14 cellular contexts compared by ENCODE assay signal in genomic region chr14:33647385-33647786, GRCh38.
DNase-seq lines count a peak whose midpoint lies in the region; ATAC-seq, FAIRE-seq and TF ChIP-seq lines count a peak whose summit lies in the region.
"Had no signal": no experiment of that assay in that cellular context is flagged by ENCODE, and none has a peak within 500 bp of the region (broad histone marks: within the 10 kb centered on the region; RNA-seq: fewer than 3 reads in every experiment).

No MANE protein-coding gene starts in this region.

- no peaks in the 10 kb centered on the region for H3K79me2 ChIP-seq in K562 (ENCODE audit: control insufficient read depth, insufficient read depth, low read length)

- H3K23ac ChIP-seq in IMR-90 (ENCODE audit: low read depth, low read length) = no peak overlapping the region

- H3K4me1 Mint-ChIP-seq in mesothelial cell of epicardium = peaks cover 13% of the 10 kb centered on the region

- no peak overlapping the region for H3K27ac Mint-ChIP-seq in mesothelial cell of epicardium
- H3K27ac Mint-ChIP-seq: activated T-cell treated with anti-CD3 and anti-CD28 coated beads, Interleukin-2, amount 50 U/mL, for 72 hours; CD8-positive, alpha-beta T cell; WTC11 had no signal

- H3K27ac ChIP-seq in IMR-90 (ENCODE audit: insufficient read depth, low read length) (no peak overlapping the region), K562 (ENCODE audit: extremely low read depth, low read depth, low read length) (no peak overlapping the region)

- H2AFZ ChIP-seq in IMR-90 (replicated peaks; ENCODE audit: low read length, poor library complexity) (no peak overlapping the region), K562 (ENCODE audit: low read depth, low read length) (no peak overlapping the region)

- H3K9me1 ChIP-seq in IMR-90 (ENCODE audit: insufficient read depth, low read length) (no peaks in the 10 kb centered on the region), K562 (ENCODE audit: control insufficient read depth, insufficient read depth, low read length) (no peaks in the 10 kb centered on the region)

- H4K8ac ChIP-seq in IMR-90 (ENCODE audit: low read depth in 2 of 2, low read length in 2 of 2) = no peak overlapping the region

- H3K4me3 Mint-ChIP-seq in mesothelial cell of epicardium = no peak overlapping the region
- H3K4me3 Mint-ChIP-seq: activated T-cell treated with anti-CD3 and anti-CD28 coated beads, Interleukin-2, amount 50 U/mL, for 72 hours; CD8-positive, alpha-beta T cell; WTC11 had no signal

- H2AK9ac ChIP-seq in IMR-90 (replicated peaks; ENCODE audit: low read depth, low read length, poor library complexity) = no peak overlapping the region

- TF ChIP-seq RAD21 in IMR-90 (IDR thresholded peaks at IDR 0.05; ENCODE audit: low read length) = no peak
- no peak for TF ChIP-seq RAD21 in K562 (CRISPR knock-in tag; conservative IDR thresholded peaks at IDR 0.05 in 1 of 2, IDR thresholded peaks at IDR 0.05 in 1 of 2)

- no peak overlapping the region for H2BK15ac ChIP-seq in IMR-90 (ENCODE audit: low read depth, low read length)

- peak; percentile 83 for ATAC-seq in IMR-90 (ENCODE audit: low read depth)
- ATAC-seq in K562 = no peak
- ATAC-seq in HG03095 (IDR thresholded peaks at IDR 0.05; ENCODE audit: unreplicated experiment) = no peak
- ATAC-seq in GM21381 (IDR thresholded peaks at IDR 0.05; ENCODE audit: unreplicated experiment) = no peak
- ATAC-seq: activated T-cell treated with anti-CD3 and anti-CD28 coated beads, Interleukin-2, amount 50 U/mL, for 72 hours; CD8-positive, alpha-beta T cell; mucosa of descending colon; WTC11 had no signal

- CTCF ChIA-PET in IMR-90 (lab: Yijun Ruan, JAX) = no interaction called here
- CTCF ChIA-PET in K562 (lab: Yijun Ruan, JAX; ENCODE audit: low intra/inter-chr PET ratio) = no interaction called here

- no peak overlapping the region for H3K56ac ChIP-seq in IMR-90 (ENCODE audit: extremely low read depth, insufficient read depth, low read length)

- DNase-seq in AG08396 (ENCODE audit: low spot score) = peak; percentile 35
- DNase-seq in IMR-90 = peak; percentile 91
- no peak for DNase-seq in K562 (ENCODE audit: extremely low read depth in 1 of 4, low spot score in 3 of 4)
- DNase-seq in kidney tubule cell (ENCODE audit: low spot score) = peak; percentile 96
- no peak for DNase-seq in mesothelial cell of epicardium (ENCODE audit: low spot score in 2 of 2, unreplicated experiment in 2 of 2)
- DNase-seq in T-helper 9 cell = no peak
- DNase-seq: activated T-cell treated with anti-CD3 and anti-CD28 coated beads, Interleukin-2, amount 50 U/mL, for 72 hours; CD8-positive, alpha-beta T cell; mucosa of descending colon; NCI-H1930 had no signal

- no peak for FAIRE-seq in K562 (lab: Jason Lieb, UNC)
- FAIRE-seq: GM12891 had no signal

- H3K4me2 ChIP-seq in IMR-90 (ENCODE audit: low read depth, low read length) (no peak overlapping the region), K562 (ENCODE audit: insufficient read depth, low read length) (no peak overlapping the region)

- in situ Hi-C loops in IMR-90 (cut with MboI; ENCODE audit: low sequenced_read_pairs) (no loop called here), K562 (cut with MboI) (no loop called here)

- intact Hi-C loops in IMR-90 (cut with micrococcal nuclease) = no loop called here
- intact Hi-C loops in K562 (cut with micrococcal nuclease) = no loop called here

- H3K4me1 ChIP-seq in IMR-90 (ENCODE audit: control insufficient read depth, insufficient read depth, low read length) = no peaks in the 10 kb centered on the region
- H3K4me1 ChIP-seq in K562 (replicated peaks in 1 of 2; ENCODE audit: control insufficient read depth in 2 of 2, insufficient read depth in 2 of 2, low read length in 2 of 2) = peaks cover 0 to 2% of the 10 kb centered on the region in 2 experiments; a peak in 2 of 5 replicates

- H3K9me3 Mint-ChIP-seq in mesothelial cell of epicardium = no peaks in the 10 kb centered on the region
- H3K9me3 Mint-ChIP-seq: CD8-positive, alpha-beta T cell; WTC11 had no signal

- no peak overlapping the region for H4K5ac ChIP-seq in IMR-90 (ENCODE audit: low read depth, low read length)

- H3K4ac ChIP-seq in IMR-90 (ENCODE audit: low read depth, low read length) = no peak overlapping the region

- no peaks in the 10 kb centered on the region for H3K79me1 ChIP-seq in IMR-90 (ENCODE audit: low read depth in 1 of 2, low read length in 2 of 2)

- H3K27me3 ChIP-seq in IMR-90 (ENCODE audit: control insufficient read depth, insufficient read depth, low read length) = no peaks in the 10 kb centered on the region; the same call in 1 of the 2 replicates
- H3K27me3 ChIP-seq in K562 (ENCODE audit: control insufficient read depth in 2 of 2, insufficient read depth in 2 of 2, low read length in 2 of 2) = no peaks in the 10 kb centered on the region

- H3K4me3 ChIP-seq in IMR-90 (ENCODE audit: insufficient read depth, low read depth, low read length) = no peak overlapping the region
- no peak overlapping the region for H3K4me3 ChIP-seq in K562
- H3K4me3 ChIP-seq: mucosa of descending colon had no signal

- H3K36me3 ChIP-seq in IMR-90 (ENCODE audit: control insufficient read depth, insufficient read depth, low read length) (no peaks in the 10 kb centered on the region), K562 (ENCODE audit: control insufficient read depth, insufficient read depth, low read length) (no peaks in the 10 kb centered on the region)

- H4K91ac ChIP-seq in IMR-90 (ENCODE audit: insufficient read depth, low read depth, low read length) = no peak overlapping the region

- H2BK5ac ChIP-seq in IMR-90 (ENCODE audit: low read depth, low read length, poor library complexity, severe bottlenecking) = no peak overlapping the region

- no peak overlapping the region for H2AK5ac ChIP-seq in IMR-90 (ENCODE audit: low read depth, low read length)

- no peak for TF ChIP-seq POLR2A in IMR-90 (IDR thresholded peaks at IDR 0.05; ENCODE audit: low read depth, low read length)
- no peak for TF ChIP-seq POLR2A in K562 (conservative IDR thresholded peaks at IDR 0.05)

- POLR2A ChIA-PET in IMR-90 (lab: Charles Lee; ENCODE audit: unreplicated experiment) (no interaction called here), K562 (lab: Yijun Ruan, JAX) (no interaction called here)

- H3K9me3 ChIP-seq in IMR-90 (ENCODE audit: control insufficient read depth, insufficient read depth, low read length) (no peaks in the 10 kb centered on the region), K562 (replicated peaks; ENCODE audit: control insufficient read depth, insufficient read depth, low read depth, low read length) (no peaks in the 10 kb centered on the region)
- H3K9me3 ChIP-seq: mucosa of descending colon had no signal

- H3K36me3 Mint-ChIP-seq in mesothelial cell of epicardium = no peaks in the 10 kb centered on the region
- H3K36me3 Mint-ChIP-seq: CD8-positive, alpha-beta T cell; WTC11 had no signal

- no peaks in the 10 kb centered on the region for H4K20me1 ChIP-seq in IMR-90 (ENCODE audit: insufficient read depth, low read length)
- H4K20me1 ChIP-seq in K562 (replicated peaks; ENCODE audit: control insufficient read depth, insufficient read depth, low read length) = no peaks in the 10 kb centered on the region

- H3K14ac ChIP-seq in IMR-90 (replicated peaks; ENCODE audit: low read depth, low read length) = no peak overlapping the region

- H2BK20ac ChIP-seq in IMR-90 (ENCODE audit: low read depth, low read length) = no peak overlapping the region

- TF ChIP-seq EP300 in K562 (IDR thresholded peaks at IDR 0.05; ENCODE audit: low read length) = no peak

- H3K9ac ChIP-seq in IMR-90 (ENCODE audit: low read depth, low read length) = no peak overlapping the region
- no peak overlapping the region for H3K9ac ChIP-seq in K562 (ENCODE audit: insufficient read depth in 1 of 2, low read depth in 2 of 2, low read length in 2 of 2)

- no peak for TF ChIP-seq CTCF in IMR-90 (conservative IDR thresholded peaks at IDR 0.05; ENCODE audit: low read depth, low read length)
- TF ChIP-seq CTCF in K562 (IDR thresholded peaks at IDR 0.05 in 2 of 3, conservative IDR thresholded peaks at IDR 0.05 in 1 of 3; ENCODE audit: insufficient read depth in 2 of 3, low read depth in 1 of 3, low read length in 3 of 3) = no peak
- TF ChIP-seq CTCF in mesothelial cell of epicardium (IDR thresholded peaks at IDR 0.05; ENCODE audit: unreplicated experiment) = no peak

- WGBS in IMR-90 (ENCODE audit: extremely low coverage in 2 of 2, insufficient read length in 1 of 2), 2 experiments = no CpG with 5 or more reads among the region's 3 CpGs
- WGBS in K562 (ENCODE audit: insufficient coverage, low coverage, missing lambda C conversion rate) = 6% methylated on average over 3 of the region's 3 CpGs

- H2BK120ac ChIP-seq in IMR-90 (ENCODE audit: low read depth, low read length) = no peak overlapping the region

- no TSS peak for BruUV-seq in IMR-90 (replicated peaks; lab: Mats Ljungman, UMichigan)
- BruUV-seq in K562 (replicated peaks; lab: Mats Ljungman, UMichigan) = no TSS peak

- dilution Hi-C loops in IMR-90 (cut with HindIII; ENCODE audit: low sequenced_read_pairs, unreplicated experiment) = no loop called here

- H3K18ac ChIP-seq in IMR-90 (ENCODE audit: low read depth, low read length) = no peak overlapping the region

- H3K27me3 Mint-ChIP-seq in mesothelial cell of epicardium (ENCODE audit: low read depth) = peaks cover 60% of the 10 kb centered on the region

TF ChIP-seq in IMR-90, 13 proteins besides CTCF, POLR2A, EP300 and RAD21 (continues in another document):
- TF ChIP-seq NFE2L2 (IDR thresholded peaks at IDR 0.05; ENCODE audit: low read depth, low read length) (no peak), BHLHE40 (IDR thresholded peaks at IDR 0.05; ENCODE audit: low read depth, low read length) (no peak), MXI1 (IDR thresholded peaks at IDR 0.05; ENCODE audit: borderline replicate concordance, low read depth, low read length) (no peak), CEBPB (IDR thresholded peaks at IDR 0.05; ENCODE audit: low read depth, low read length) (peak; percentile 87), CHD1 (IDR thresholded peaks at IDR 0.05; ENCODE audit: low read depth, low read length) (no peak)

TF ChIP-seq in K562, 482 proteins besides CTCF, POLR2A, EP300 and RAD21:
- TF ChIP-seq FOSL1 (tag; conservative IDR thresholded peaks at IDR 0.05) (peak; percentile 60), HMG20A (CRISPR knock-in tag; conservative IDR thresholded peaks at IDR 0.05) (no peak)

Comparison
In these comparisons a context has a peak if more than half of its experiments do, and no peak if none do; other contexts are left out.
1. DNase-seq: peak in AG08396 (single experiment), IMR-90 (single experiment) and kidney tubule cell (single experiment); none in K562 (0 of 4), mesothelial cell of epicardium (0 of 2) and T-helper 9 cell (single experiment).